ENCODE assay signal across 1 cellular context in the genomic region with DNA sequence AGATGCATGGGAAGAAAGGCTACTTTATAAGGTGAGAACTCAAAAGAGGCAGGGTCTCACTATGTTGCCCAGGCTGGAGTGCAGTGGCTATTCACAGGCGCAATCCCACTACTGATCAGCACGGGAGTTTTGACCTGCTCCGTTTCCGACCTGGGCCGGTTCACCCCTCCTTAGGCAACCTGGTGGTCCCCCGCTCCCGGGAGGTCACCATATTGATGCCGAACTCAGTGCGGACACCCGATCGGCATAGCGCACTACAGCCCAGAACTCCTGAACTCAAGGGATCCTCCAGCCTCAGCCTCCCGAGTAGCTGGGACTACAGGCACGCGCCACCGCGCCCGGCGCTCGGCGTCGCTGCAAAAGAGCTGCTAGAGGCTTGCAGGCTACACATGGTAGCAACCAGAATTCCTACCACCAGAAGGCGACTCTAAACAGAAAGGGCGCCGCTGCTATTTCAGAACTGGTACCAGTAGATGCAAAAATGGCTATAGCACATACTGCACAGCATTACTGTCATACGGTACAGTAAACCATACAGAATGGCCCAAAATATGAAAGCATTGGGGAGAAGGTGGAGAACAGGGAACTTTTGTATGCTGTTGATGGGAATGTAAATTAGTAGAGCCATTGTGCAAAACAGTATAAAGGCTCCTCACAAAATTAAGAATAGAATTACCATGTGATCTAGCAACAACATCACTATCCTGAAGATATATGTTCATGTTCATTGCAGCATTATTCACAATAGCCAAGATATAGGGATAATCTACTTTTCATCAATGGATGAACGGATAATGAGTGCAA.
TF ChIP-seq lines count a peak whose summit lies in the region.

No MANE protein-coding gene starts in this region.

TF ChIP-seq in WTC11, 78 proteins besides CTCF, POLR2A, EP300 and RAD21 (continued from another document):
- TF ChIP-seq, protein P1, sequence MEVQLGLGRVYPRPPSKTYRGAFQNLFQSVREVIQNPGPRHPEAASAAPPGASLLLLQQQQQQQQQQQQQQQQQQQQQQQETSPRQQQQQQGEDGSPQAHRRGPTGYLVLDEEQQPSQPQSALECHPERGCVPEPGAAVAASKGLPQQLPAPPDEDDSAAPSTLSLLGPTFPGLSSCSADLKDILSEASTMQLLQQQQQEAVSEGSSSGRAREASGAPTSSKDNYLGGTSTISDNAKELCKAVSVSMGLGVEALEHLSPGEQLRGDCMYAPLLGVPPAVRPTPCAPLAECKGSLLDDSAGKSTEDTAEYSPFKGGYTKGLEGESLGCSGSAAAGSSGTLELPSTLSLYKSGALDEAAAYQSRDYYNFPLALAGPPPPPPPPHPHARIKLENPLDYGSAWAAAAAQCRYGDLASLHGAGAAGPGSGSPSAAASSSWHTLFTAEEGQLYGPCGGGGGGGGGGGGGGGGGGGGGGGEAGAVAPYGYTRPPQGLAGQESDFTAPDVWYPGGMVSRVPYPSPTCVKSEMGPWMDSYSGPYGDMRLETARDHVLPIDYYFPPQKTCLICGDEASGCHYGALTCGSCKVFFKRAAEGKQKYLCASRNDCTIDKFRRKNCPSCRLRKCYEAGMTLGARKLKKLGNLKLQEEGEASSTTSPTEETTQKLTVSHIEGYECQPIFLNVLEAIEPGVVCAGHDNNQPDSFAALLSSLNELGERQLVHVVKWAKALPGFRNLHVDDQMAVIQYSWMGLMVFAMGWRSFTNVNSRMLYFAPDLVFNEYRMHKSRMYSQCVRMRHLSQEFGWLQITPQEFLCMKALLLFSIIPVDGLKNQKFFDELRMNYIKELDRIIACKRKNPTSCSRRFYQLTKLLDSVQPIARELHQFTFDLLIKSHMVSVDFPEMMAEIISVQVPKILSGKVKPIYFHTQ (CRISPR knock-in tag; IDR thresholded peaks at IDR 0.05) = no peak
- TF ChIP-seq, protein P2, sequence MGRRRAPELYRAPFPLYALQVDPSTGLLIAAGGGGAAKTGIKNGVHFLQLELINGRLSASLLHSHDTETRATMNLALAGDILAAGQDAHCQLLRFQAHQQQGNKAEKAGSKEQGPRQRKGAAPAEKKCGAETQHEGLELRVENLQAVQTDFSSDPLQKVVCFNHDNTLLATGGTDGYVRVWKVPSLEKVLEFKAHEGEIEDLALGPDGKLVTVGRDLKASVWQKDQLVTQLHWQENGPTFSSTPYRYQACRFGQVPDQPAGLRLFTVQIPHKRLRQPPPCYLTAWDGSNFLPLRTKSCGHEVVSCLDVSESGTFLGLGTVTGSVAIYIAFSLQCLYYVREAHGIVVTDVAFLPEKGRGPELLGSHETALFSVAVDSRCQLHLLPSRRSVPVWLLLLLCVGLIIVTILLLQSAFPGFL (CRISPR knock-in tag; IDR thresholded peaks at IDR 0.05; ENCODE audit: borderline replicate concordance) = no peak
- TF ChIP-seq ZNF425 (CRISPR knock-in tag; conservative IDR thresholded peaks at IDR 0.05) (no peak), ZNF423 (CRISPR knock-in tag; IDR thresholded peaks at IDR 0.05) (0 out of 2 replicates have a peak, but pooled peaks have one; percentile 9)
TF ChIP-seq in WTC11: peak in this region for 9.
